30 cellular contexts compared by ENCODE assay signal in the genomic region with DNA sequence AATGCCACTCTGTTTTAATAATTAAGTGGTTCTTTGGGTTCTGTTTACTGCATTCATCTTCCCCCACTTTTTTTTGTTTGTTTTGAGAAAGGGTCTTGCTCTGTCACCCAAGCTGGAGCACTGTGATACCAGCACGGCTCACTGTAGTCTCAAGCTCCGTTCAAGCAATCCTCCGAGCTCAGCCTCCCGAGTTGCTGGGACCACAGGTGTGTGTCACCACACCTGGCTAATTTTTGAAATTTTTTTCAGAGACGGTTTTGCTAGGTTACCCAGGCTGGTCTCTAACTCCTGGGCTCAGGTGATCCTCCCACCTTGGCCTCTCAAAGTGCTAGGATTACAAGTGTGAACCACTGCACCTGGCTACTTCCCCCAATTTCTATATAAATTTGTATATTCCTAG.
"Had no signal": no experiment of that assay in that cellular context is flagged by ENCODE, and none has a peak within 500 bp of the region (broad histone marks: within the 10 kb centered on the region; RNA-seq: fewer than 3 reads in every experiment).

No MANE protein-coding gene starts in this region.

- H3K4me3 Mint-ChIP-seq: immature natural killer cell; mesothelial cell of epicardium; naive B cell; nephron progenitor cell; neural progenitor cell; stimulated activated naive CD8-positive, alpha-beta T cell treated with anti-CD3 and anti-CD28 coated beads, Interleukin-15, Interleukin-2, amounts not matched to agents 100 ng/mL and 50 ng/mL, for 24 hours had no signal

- H3K4me3 ChIP-seq: left lung, lower lobe of right lung, neural progenitor cell, right atrium auricular region, right lobe of liver, smooth muscle cell, suprapubic skin, thoracic aorta, tibial artery, upper lobe of left lung, vagina had no signal

- H3K36me3 ChIP-seq: left lung, lower lobe of right lung, neural progenitor cell, neutrophil, right atrium auricular region, right lobe of liver, suprapubic skin, thoracic aorta, upper lobe of left lung, vagina had no signal

- H3K9me3 ChIP-seq: left lung, lower lobe of right lung, neutrophil, right atrium auricular region, right lobe of liver, suprapubic skin, thoracic aorta, tibial artery, upper lobe of left lung, vagina had no signal

- FAIRE-seq: islet of Langerhans, kidney had no signal

- DNase-seq: hypothalamus; immature natural killer cell; kidney; left colon; left lung; lower lobe of right lung; mammary epithelial cell; mesendoderm; naive B cell; nephron progenitor cell; occipital lobe; right lobe of liver; stimulated activated CD4-positive, alpha-beta T cell treated with anti-CD3 and anti-CD28 coated beads, Interleukin-1b, Interleukin-23, amount 100 ng/mL, for 48 hours; stimulated activated CD4-positive, alpha-beta T cell treated with anti-CD3 and anti-CD28 coated beads, Interleukin-2, amount 100 ng/mL, for 48 hours; stimulated activated CD4-positive, alpha-beta T cell treated with anti-CD3 and anti-CD28 coated beads, Interleukin-4, amount 100 ng/mL, for 4 hours; stimulated activated CD8-positive, alpha-beta memory T cell treated with anti-CD3 and anti-CD28 coated beads, Interleukin-4, amount 100 ng/mL, for 48 hours; stimulated activated naive CD4-positive, alpha-beta T cell; tibial artery; upper lobe of left lung had no signal

- H3K9me3 Mint-ChIP-seq: immature natural killer cell; mesothelial cell of epicardium; naive B cell; nephron progenitor cell; neural progenitor cell; stimulated activated naive CD8-positive, alpha-beta T cell treated with anti-CD3 and anti-CD28 coated beads, Interleukin-15, Interleukin-2, amounts not matched to agents 100 ng/mL and 50 ng/mL, for 24 hours had no signal

- H3K27me3 Mint-ChIP-seq: naive B cell; stimulated activated naive CD8-positive, alpha-beta T cell treated with anti-CD3 and anti-CD28 coated beads, Interleukin-15, Interleukin-2, amounts not matched to agents 100 ng/mL and 50 ng/mL, for 24 hours had no signal

- H3K27ac ChIP-seq: left lung, lower lobe of right lung, neural progenitor cell, neutrophil, parathyroid adenoma, right atrium auricular region, right lobe of liver, suprapubic skin, thoracic aorta, tibial artery, upper lobe of left lung, vagina had no signal

- H3K27me3 ChIP-seq: left lung, neural progenitor cell, neutrophil, right atrium auricular region, right lobe of liver, suprapubic skin, tibial artery, upper lobe of left lung, vagina had no signal

- H3K27ac Mint-ChIP-seq: immature natural killer cell; mesothelial cell of epicardium; nephron progenitor cell; neural progenitor cell; stimulated activated naive CD8-positive, alpha-beta T cell treated with anti-CD3 and anti-CD28 coated beads, Interleukin-15, Interleukin-2, amounts not matched to agents 100 ng/mL and 50 ng/mL, for 24 hours had no signal

- H3K4me1 ChIP-seq: neural progenitor cell, parathyroid adenoma, right lobe of liver had no signal

- H3K9ac ChIP-seq: neural progenitor cell, parathyroid adenoma had no signal

- H2AFZ ChIP-seq: neural progenitor cell, parathyroid adenoma had no signal

- ATAC-seq: left colon, left lung, lower lobe of right lung, right lobe of liver had no signal

- H3K4me1 Mint-ChIP-seq: nephron progenitor cell had no signal

- H3K4me2 ChIP-seq: neural progenitor cell, smooth muscle cell had no signal
